Comparison of ENCODE assay signal across 16 cellular contexts in the genomic region with DNA sequence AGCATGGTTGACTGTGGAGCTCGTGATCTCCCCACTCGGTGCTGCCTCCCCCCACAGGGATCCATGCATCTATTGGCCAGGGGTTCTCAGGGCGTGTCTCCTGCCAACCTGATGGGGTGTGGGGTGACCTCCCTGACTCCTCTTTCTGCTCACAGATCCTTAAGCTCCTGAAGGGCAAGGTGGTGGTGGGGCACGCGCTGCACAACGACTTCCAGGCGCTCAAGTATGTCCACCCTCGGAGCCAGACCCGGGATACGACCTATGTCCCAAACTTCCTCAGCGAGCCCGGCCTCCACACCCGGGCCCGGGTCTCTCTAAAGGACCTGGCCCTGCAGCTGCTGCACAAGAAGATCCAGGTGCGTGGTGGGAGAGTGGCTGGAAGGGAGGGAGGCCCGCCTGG. TPM values are rescaled to one million over a fixed set of nuclear protein-coding genes. Genes with fewer than 3 reads are reported as not detected.
DNase-seq lines count a peak whose midpoint lies in the region; ATAC-seq and TF ChIP-seq lines count a peak whose summit lies in the region.
"Had no signal": no experiment of that assay in that cellular context is flagged by ENCODE, and none has a peak within 500 bp of the region (broad histone marks: within the 10 kb centered on the region; RNA-seq: fewer than 3 reads in every experiment).

No MANE protein-coding gene starts in this region.

- no peak for TF ChIP-seq CTCF in natural killer cell (IDR thresholded peaks at IDR 0.05)

- no peak overlapping the region for H3K4me3 Mint-ChIP-seq in T-helper 2 cell treated with Interferon-gamma antibody and Interleukin-4, amounts not matched to agents 5 μg/mL and 100 μg/mL, for 36 hours
- H3K4me3 Mint-ChIP-seq in activated naive CD8-positive, alpha-beta T cell treated with anti-CD3 and anti-CD28 coated beads for 36 hours: no peak overlapping the region
- H3K4me3 Mint-ChIP-seq in natural killer cell: no peak overlapping the region
- H3K4me3 Mint-ChIP-seq in stimulated activated effector memory CD8-positive, alpha-beta T cell treated with anti-CD3 and anti-CD28 coated beads, Interleukin-12 subunit alpha, Interleukin-12 subunit beta, amount 100 ng/mL, for 72 hours: no peak overlapping the region
- H3K4me3 Mint-ChIP-seq: endodermal cell had no signal

- no peaks in the 10 kb centered on the region for H3K27me3 Mint-ChIP-seq in T-helper 2 cell treated with Interferon-gamma antibody and Interleukin-4, amounts not matched to agents 5 μg/mL and 100 μg/mL, for 36 hours (ENCODE audit: low read depth)
- no peaks in the 10 kb centered on the region for H3K27me3 Mint-ChIP-seq in activated naive CD8-positive, alpha-beta T cell treated with anti-CD3 and anti-CD28 coated beads for 36 hours
- H3K27me3 Mint-ChIP-seq in natural killer cell (ENCODE audit: low read depth in 2 of 2): no peaks in the 10 kb centered on the region

- peaks cover 82% of the 10 kb centered on the region for H3K36me3 Mint-ChIP-seq in T-helper 2 cell treated with Interferon-gamma antibody and Interleukin-4, amounts not matched to agents 5 μg/mL and 100 μg/mL, for 36 hours (ENCODE audit: low read depth)
- H3K36me3 Mint-ChIP-seq in activated naive CD8-positive, alpha-beta T cell treated with anti-CD3 and anti-CD28 coated beads for 36 hours: peaks cover 72% of the 10 kb centered on the region
- H3K36me3 Mint-ChIP-seq in natural killer cell: peaks cover 7% of the 10 kb centered on the region
- H3K36me3 Mint-ChIP-seq in stimulated activated effector memory CD8-positive, alpha-beta T cell treated with anti-CD3 and anti-CD28 coated beads, Interleukin-12 subunit alpha, Interleukin-12 subunit beta, amount 100 ng/mL, for 72 hours: peaks cover 99% of the 10 kb centered on the region

- H3K27ac Mint-ChIP-seq in T-helper 2 cell treated with Interferon-gamma antibody and Interleukin-4, amounts not matched to agents 5 μg/mL and 100 μg/mL, for 36 hours: peak overlapping the region; percentile 94
- peak overlapping the region; percentile 88 for H3K27ac Mint-ChIP-seq in activated naive CD8-positive, alpha-beta T cell treated with anti-CD3 and anti-CD28 coated beads for 36 hours
- H3K27ac Mint-ChIP-seq in natural killer cell: peak overlapping the region; percentile 90 to 97
- H3K27ac Mint-ChIP-seq in stimulated activated effector memory CD8-positive, alpha-beta T cell treated with anti-CD3 and anti-CD28 coated beads, Interleukin-12 subunit alpha, Interleukin-12 subunit beta, amount 100 ng/mL, for 72 hours: no peak overlapping the region
- H3K27ac Mint-ChIP-seq: endodermal cell had no signal

- TF ChIP-seq POLR2A in GM19099 (IDR thresholded peaks at IDR 0.05; ENCODE audit: extremely low read depth, insufficient read length, low read depth) (peak; percentile 21), GM18505 (IDR thresholded peaks at IDR 0.05; ENCODE audit: borderline replicate concordance, extremely low read depth, insufficient read depth, insufficient read length) (no peak)

- no peak for ATAC-seq in natural killer cell
- no peak for ATAC-seq in GM18505 (IDR thresholded peaks at IDR 0.05; ENCODE audit: unreplicated experiment)
- ATAC-seq in stimulated activated effector memory CD8-positive, alpha-beta T cell treated with anti-CD3 and anti-CD28 coated beads, Interleukin-12 subunit alpha, Interleukin-12 subunit beta, amount 100 ng/mL, for 72 hours: no peak

- DNase-seq in T-helper 2 cell treated with Interferon-gamma antibody and Interleukin-4, amounts not matched to agents 5 μg/mL and 100 μg/mL, for 36 hours (ENCODE audit: low spot score): no peak
- DNase-seq in T-helper 2 cell (no peak), natural killer cell (no peak), GOT3 (lab: John Stamatoyannopoulos, UW) (no peak)
- no peak for DNase-seq in activated naive CD8-positive, alpha-beta T cell treated with anti-CD3 and anti-CD28 coated beads for 36 hours
- no peak for DNase-seq in stimulated activated effector memory CD8-positive, alpha-beta T cell treated with anti-CD3 and anti-CD28 coated beads, Interleukin-12 subunit alpha, Interleukin-12 subunit beta, amount 100 ng/mL, for 72 hours (ENCODE audit: low spot score in 2 of 2)
- DNase-seq: DMS79; endodermal cell; GM23248; NCI-H1417 treated with DMSO at 0.1 percent for 48 hours; NCI-H2171 treated with DMSO at 0.1 percent for 48 hours; NCI-H774; stimulated activated CD4-positive, alpha-beta T cell treated with anti-CD3 and anti-CD28 coated beads, Interleukin-4, amount 100 ng/mL, for 4 hours had no signal

- peaks cover 65% of the 10 kb centered on the region for H3K4me1 Mint-ChIP-seq in T-helper 2 cell treated with Interferon-gamma antibody and Interleukin-4, amounts not matched to agents 5 μg/mL and 100 μg/mL, for 36 hours (ENCODE audit: low read depth)
- peaks cover 86% of the 10 kb centered on the region for H3K4me1 Mint-ChIP-seq in activated naive CD8-positive, alpha-beta T cell treated with anti-CD3 and anti-CD28 coated beads for 36 hours
- H3K4me1 Mint-ChIP-seq in natural killer cell: peaks cover 27 to 49% of the 10 kb centered on the region in 2 donors
- peaks cover 50% of the 10 kb centered on the region for H3K4me1 Mint-ChIP-seq in stimulated activated effector memory CD8-positive, alpha-beta T cell treated with anti-CD3 and anti-CD28 coated beads, Interleukin-12 subunit alpha, Interleukin-12 subunit beta, amount 100 ng/mL, for 72 hours

- intact Hi-C loops in natural killer cell (cut with micrococcal nuclease): no loop called here

- H3K9me3 Mint-ChIP-seq in T-helper 2 cell treated with Interferon-gamma antibody and Interleukin-4, amounts not matched to agents 5 μg/mL and 100 μg/mL, for 36 hours: no peaks in the 10 kb centered on the region
- no peaks in the 10 kb centered on the region for H3K9me3 Mint-ChIP-seq in activated naive CD8-positive, alpha-beta T cell treated with anti-CD3 and anti-CD28 coated beads for 36 hours
- H3K9me3 Mint-ChIP-seq in natural killer cell: no peaks in the 10 kb centered on the region
- no peaks in the 10 kb centered on the region for H3K9me3 Mint-ChIP-seq in stimulated activated effector memory CD8-positive, alpha-beta T cell treated with anti-CD3 and anti-CD28 coated beads, Interleukin-12 subunit alpha, Interleukin-12 subunit beta, amount 100 ng/mL, for 72 hours
- H3K9me3 Mint-ChIP-seq: activated T-helper 2 cell treated with anti-CD3 and anti-CD28 coated beads, Interferon-gamma antibody, Interleukin-2, Interleukin-4, amounts not matched to agents 10 μg/mL and 5 μg/mL and 100 μg/mL, durations not matched to agents 14 hours and 24 hours and 36 hours; endodermal cell had no signal

RNA-seq across cellular contexts. Expression of gene AEN, which starts 7.9 kb away (rescaled TPM):
- 10 to 100 TPM; 76.1 to 81.8 TPM for total RNA-seq in activated naive CD8-positive, alpha-beta T cell treated with anti-CD3 and anti-CD28 coated beads for 36 hours
- 10 to 100 TPM; 19.9 to 26.9 (median 20.9) TPM for total RNA-seq in natural killer cell

RNA-seq across cellular contexts. Expression of gene ISG20, which starts 9.7 kb away (rescaled TPM):
- 100 to 1,000 TPM; 108 to 110 TPM for total RNA-seq in activated naive CD8-positive, alpha-beta T cell treated with anti-CD3 and anti-CD28 coated beads for 36 hours
- 100 to 1,000 TPM in 2 of 3 donors, 10 to 100 TPM in 1; 80.6 to 137 (median 116) TPM for total RNA-seq in natural killer cell
- total RNA-seq: GM23248 had no signal
